12 cellular contexts compared by ENCODE assay signal in the genomic region with DNA sequence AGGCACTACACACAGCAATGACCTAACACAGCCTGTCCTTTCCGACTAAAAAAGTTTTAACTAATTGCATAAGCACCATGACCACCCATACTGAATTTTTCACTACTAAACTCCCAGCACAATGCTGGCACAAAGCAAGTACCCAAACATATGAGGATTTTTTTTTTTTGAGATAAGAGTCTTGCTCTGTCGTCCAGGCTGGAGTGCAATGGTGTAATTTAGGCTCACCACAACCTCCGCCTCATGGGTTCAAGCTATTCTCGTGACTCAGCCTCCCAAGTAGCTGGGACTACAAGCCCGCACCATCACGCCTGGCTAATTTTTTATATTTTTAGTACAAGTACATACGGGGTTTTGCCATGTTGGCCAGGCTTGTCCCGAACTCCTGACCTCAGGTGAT. TPM values are rescaled to one million over a fixed set of nuclear protein-coding genes. Genes with fewer than 3 reads are reported as not detected.
DNase-seq lines count a peak whose midpoint lies in the region; ATAC-seq and TF ChIP-seq lines count a peak whose summit lies in the region.
"Had no signal": no experiment of that assay in that cellular context is flagged by ENCODE, and none has a peak within 500 bp of the region (broad histone marks: within the 10 kb centered on the region; RNA-seq: fewer than 3 reads in every experiment).

No MANE protein-coding gene starts in this region.

- H3K4me3 ChIP-seq in left lung (no peak overlapping the region), thoracic aorta (peak overlapping the region; percentile 89)
- H3K4me3 ChIP-seq: K562 had no signal

- peaks cover 2% of the 10 kb centered on the region for H3K27me3 Mint-ChIP-seq in activated naive CD4-positive, alpha-beta T cell treated with anti-CD3 and anti-CD28 coated beads, Interleukin-2, amount 10 ng/mL, durations not matched to agents 7 days and 5 days

- H3K4me1 Mint-ChIP-seq in activated naive CD4-positive, alpha-beta T cell treated with anti-CD3 and anti-CD28 coated beads, Interleukin-2, amount 10 ng/mL, durations not matched to agents 7 days and 5 days: peaks cover 17% of the 10 kb centered on the region

- H3K9me3 ChIP-seq in left lung (no peaks in the 10 kb centered on the region), thoracic aorta (no peaks in the 10 kb centered on the region)

- no peak overlapping the region for H3K4me3 Mint-ChIP-seq in activated naive CD4-positive, alpha-beta T cell treated with anti-CD3 and anti-CD28 coated beads, Interleukin-2, amount 10 ng/mL, durations not matched to agents 7 days and 5 days

- H3K4me1 ChIP-seq in left lung (peaks cover 23 to 55% of the 10 kb centered on the region in 2 donors), thoracic aorta (ENCODE audit: control insufficient read depth in 1 of 2, low read depth in 2 of 2) (peaks cover 28 to 52% of the 10 kb centered on the region in 2 donors)

- H3K36me3 ChIP-seq in left lung (peaks cover 0 to 10% of the 10 kb centered on the region in 2 donors), thoracic aorta (no peaks in the 10 kb centered on the region)

- H3K27ac ChIP-seq in left lung (peak overlapping the region; percentile 96 to 97), thoracic aorta (peak overlapping the region; percentile 94 to 98)

- no peak for ATAC-seq in left lung
- peak; percentile 29 for ATAC-seq in thoracic aorta (ENCODE audit: insufficient number of reproducible peaks, low FRiP score, low read depth)
- no peak for ATAC-seq in HG03095 (IDR thresholded peaks at IDR 0.05; ENCODE audit: unreplicated experiment)
- no peak for ATAC-seq in GM18520 (IDR thresholded peaks at IDR 0.05; ENCODE audit: unreplicated experiment)
- ATAC-seq in HG03139 (IDR thresholded peaks at IDR 0.05; ENCODE audit: unreplicated experiment): no peak
- ATAC-seq: K562 had no signal

- DNase-seq in activated naive CD4-positive, alpha-beta T cell treated with anti-CD3 and anti-CD28 coated beads, Interleukin-2, amount 10 ng/mL, durations not matched to agents 7 days and 5 days: no peak
- no peak for DNase-seq in activated naive CD4-positive, alpha-beta T cell treated with anti-CD3 and anti-CD28 coated beads, Interleukin-2, amount 50 U/mL, for 16 hours
- peak; percentile 96 for DNase-seq in amniotic epithelial cell (ENCODE audit: low read depth)
- DNase-seq in left lung: peak in 1 of 2 donors; percentile 40
- no peak for DNase-seq in thoracic aorta (ENCODE audit: low spot score)
- DNase-seq: activated CD8-positive, alpha-beta memory T cell treated with anti-CD3 and anti-CD28 coated beads, Interleukin-2, amount 50 U/mL, for 48 hours; NCI-H2227 treated with DMSO at 0.1 percent for 48 hours; T-helper 1 cell had no signal

- H3K9me3 Mint-ChIP-seq in activated naive CD4-positive, alpha-beta T cell treated with anti-CD3 and anti-CD28 coated beads, Interleukin-2, amount 10 ng/mL, durations not matched to agents 7 days and 5 days: no peaks in the 10 kb centered on the region

- TF ChIP-seq CTCF in left lung (IDR thresholded peaks at IDR 0.05): no peak
- TF ChIP-seq CTCF in thoracic aorta (IDR thresholded peaks at IDR 0.05): no peak

- H3K27me3 ChIP-seq in left lung (no peaks in the 10 kb centered on the region), thoracic aorta (replicated peaks; ENCODE audit: insufficient read depth) (no peaks in the 10 kb centered on the region)

- H3K27ac Mint-ChIP-seq in activated naive CD4-positive, alpha-beta T cell treated with anti-CD3 and anti-CD28 coated beads, Interleukin-2, amount 10 ng/mL, durations not matched to agents 7 days and 5 days: peak overlapping the region; percentile 60

- CTCF ChIA-PET in activated naive CD4-positive, alpha-beta T cell treated with anti-CD3 and anti-CD28 coated beads, Interleukin-2, amount 10 ng/mL, durations not matched to agents 7 days and 5 days (lab: Charles Lee): interaction anchor here (1.1 kb wide), 1 partner anchor 118 kb away, joined by 3 read pairs; no protein-coding TSS in a partner anchor

- peaks cover 22% of the 10 kb centered on the region for H3K36me3 Mint-ChIP-seq in activated naive CD4-positive, alpha-beta T cell treated with anti-CD3 and anti-CD28 coated beads, Interleukin-2, amount 10 ng/mL, durations not matched to agents 7 days and 5 days

- intact Hi-C loops in left lung (cut with DNase I): no loop called here

RNA-seq across cellular contexts. Expression of a gene that starts 5.1 kb away (rescaled TPM):
- 100 to 1,000 TPM in 1 of 2 donors, 10 to 100 TPM in 1; 58.7 to 121 TPM for total RNA-seq in left lung
- 100 to 1,000 TPM; 136 to 158 TPM for total RNA-seq in thoracic aorta
